ENCODE assay signal across 1 cellular context in the genomic region with DNA sequence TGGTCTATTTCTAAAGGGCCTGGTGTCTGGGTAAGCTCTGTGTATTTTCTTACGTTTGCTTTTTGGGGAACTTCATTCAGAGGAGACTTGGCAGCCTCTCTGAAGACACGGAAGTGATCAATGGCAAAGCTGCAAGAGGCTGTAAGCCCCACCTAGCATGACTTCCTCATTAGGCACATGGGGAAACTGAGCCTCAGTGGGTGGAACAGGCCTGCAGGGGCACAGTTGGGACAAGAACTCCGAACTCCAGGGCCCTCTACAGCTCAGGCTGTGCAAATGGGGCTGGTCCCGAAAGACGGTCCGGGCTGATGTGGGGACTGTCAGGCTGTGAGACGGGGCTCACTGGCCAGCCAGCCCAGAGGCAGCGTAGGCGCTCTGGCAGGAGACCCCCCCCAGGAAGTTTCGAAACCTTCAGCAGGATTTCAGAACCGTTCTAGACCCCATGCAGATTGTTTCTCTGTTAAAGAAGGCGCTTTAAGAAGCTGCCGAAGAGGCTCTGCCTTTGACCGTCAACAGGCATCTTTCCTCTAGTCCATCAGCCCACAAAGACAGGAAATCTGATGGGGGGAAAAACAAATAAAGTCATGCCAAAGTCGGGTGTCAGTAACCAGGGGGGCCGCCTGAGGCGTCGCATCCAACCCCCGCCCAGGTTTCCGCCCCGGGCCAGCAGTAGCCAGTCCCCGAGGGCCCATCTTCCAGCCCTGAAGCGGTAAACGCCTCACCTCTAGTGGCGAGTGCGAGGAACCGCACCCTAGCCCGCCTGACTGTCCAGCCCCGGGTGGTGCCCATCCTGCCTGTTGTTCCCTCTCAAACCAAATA.
TF ChIP-seq lines count a peak whose summit lies in the region.

No MANE protein-coding gene starts in this region.

TF ChIP-seq in HepG2, 621 proteins besides CTCF, POLR2A, EP300 and RAD21 (continued from another document):
- TF ChIP-seq, protein P1, sequence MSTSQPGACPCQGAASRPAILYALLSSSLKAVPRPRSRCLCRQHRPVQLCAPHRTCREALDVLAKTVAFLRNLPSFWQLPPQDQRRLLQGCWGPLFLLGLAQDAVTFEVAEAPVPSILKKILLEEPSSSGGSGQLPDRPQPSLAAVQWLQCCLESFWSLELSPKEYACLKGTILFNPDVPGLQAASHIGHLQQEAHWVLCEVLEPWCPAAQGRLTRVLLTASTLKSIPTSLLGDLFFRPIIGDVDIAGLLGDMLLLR (CRISPR knock-in tag; IDR thresholded peaks at IDR 0.05) = 0 out of 2 replicates have a peak, but pooled peaks have one; percentile 15
- TF ChIP-seq HNRNPL (IDR thresholded peaks at IDR 0.05; ENCODE audit: low read depth, low read length) = 0 out of 2 replicates have a peak, but pooled peaks have one; percentile 21
- TF ChIP-seq FOXK1 (CRISPR knock-in tag; IDR thresholded peaks at IDR 0.05; ENCODE audit: borderline replicate concordance, low read depth) = peak; percentile 13; the same call in 1 of the 2 replicates
- TF ChIP-seq SP4 (CRISPR knock-in tag; IDR thresholded peaks at IDR 0.05) = 0 out of 2 replicates have a peak, but pooled peaks have one; percentile 46
- TF ChIP-seq HHEX (CRISPR knock-in tag; IDR thresholded peaks at IDR 0.05) = no peak
- 0 out of 2 replicates have a peak, but pooled peaks have one; percentile 51 for TF ChIP-seq ZNF343 (CRISPR knock-in tag; IDR thresholded peaks at IDR 0.05)
- no peak for TF ChIP-seq YEATS2 (CRISPR knock-in tag; IDR thresholded peaks at IDR 0.05; ENCODE audit: borderline replicate concordance)
- TF ChIP-seq CCDC6 (CRISPR knock-in tag; IDR thresholded peaks at IDR 0.05) = no peak
- TF ChIP-seq ZNF501 (CRISPR knock-in tag; IDR thresholded peaks at IDR 0.05) = no peak
- TF ChIP-seq IKZF5 (CRISPR knock-in tag; IDR thresholded peaks at IDR 0.05) = peak; percentile 36; the same call in 1 of the 2 replicates
- TF ChIP-seq, protein P2, sequence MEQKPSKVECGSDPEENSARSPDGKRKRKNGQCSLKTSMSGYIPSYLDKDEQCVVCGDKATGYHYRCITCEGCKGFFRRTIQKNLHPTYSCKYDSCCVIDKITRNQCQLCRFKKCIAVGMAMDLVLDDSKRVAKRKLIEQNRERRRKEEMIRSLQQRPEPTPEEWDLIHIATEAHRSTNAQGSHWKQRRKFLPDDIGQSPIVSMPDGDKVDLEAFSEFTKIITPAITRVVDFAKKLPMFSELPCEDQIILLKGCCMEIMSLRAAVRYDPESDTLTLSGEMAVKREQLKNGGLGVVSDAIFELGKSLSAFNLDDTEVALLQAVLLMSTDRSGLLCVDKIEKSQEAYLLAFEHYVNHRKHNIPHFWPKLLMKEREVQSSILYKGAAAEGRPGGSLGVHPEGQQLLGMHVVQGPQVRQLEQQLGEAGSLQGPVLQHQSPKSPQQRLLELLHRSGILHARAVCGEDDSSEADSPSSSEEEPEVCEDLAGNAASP (CRISPR knock-in tag; IDR thresholded peaks at IDR 0.05; ENCODE audit: borderline replicate concordance) = peak; percentile 56; the same call in 1 of the 2 replicates
- TF ChIP-seq SP1 (IDR thresholded peaks at IDR 0.05) = no peak
- peak; percentile 22; the same call in 1 of the 2 replicates for TF ChIP-seq SP1 (CRISPR knock-in tag; IDR thresholded peaks at IDR 0.05)
- peak; percentile 46; the same call in 1 of the 2 replicates for TF ChIP-seq CBFB (CRISPR knock-in tag; IDR thresholded peaks at IDR 0.05)
- peak; percentile 45; the same call in 1 of the 2 replicates for TF ChIP-seq ARID5B (CRISPR knock-in tag; IDR thresholded peaks at IDR 0.05)
- peak; percentile 46; the same call in 1 of the 2 replicates for TF ChIP-seq MXD3 (CRISPR knock-in tag; IDR thresholded peaks at IDR 0.05)
- peak; percentile 36 to 71; a peak in 3 of 4 replicates for TF ChIP-seq HMGXB4 (CRISPR knock-in tag; IDR thresholded peaks at IDR 0.05; ENCODE audit: borderline replicate concordance in 1 of 2, low read depth in 1 of 2)
- TF ChIP-seq, protein P3, sequence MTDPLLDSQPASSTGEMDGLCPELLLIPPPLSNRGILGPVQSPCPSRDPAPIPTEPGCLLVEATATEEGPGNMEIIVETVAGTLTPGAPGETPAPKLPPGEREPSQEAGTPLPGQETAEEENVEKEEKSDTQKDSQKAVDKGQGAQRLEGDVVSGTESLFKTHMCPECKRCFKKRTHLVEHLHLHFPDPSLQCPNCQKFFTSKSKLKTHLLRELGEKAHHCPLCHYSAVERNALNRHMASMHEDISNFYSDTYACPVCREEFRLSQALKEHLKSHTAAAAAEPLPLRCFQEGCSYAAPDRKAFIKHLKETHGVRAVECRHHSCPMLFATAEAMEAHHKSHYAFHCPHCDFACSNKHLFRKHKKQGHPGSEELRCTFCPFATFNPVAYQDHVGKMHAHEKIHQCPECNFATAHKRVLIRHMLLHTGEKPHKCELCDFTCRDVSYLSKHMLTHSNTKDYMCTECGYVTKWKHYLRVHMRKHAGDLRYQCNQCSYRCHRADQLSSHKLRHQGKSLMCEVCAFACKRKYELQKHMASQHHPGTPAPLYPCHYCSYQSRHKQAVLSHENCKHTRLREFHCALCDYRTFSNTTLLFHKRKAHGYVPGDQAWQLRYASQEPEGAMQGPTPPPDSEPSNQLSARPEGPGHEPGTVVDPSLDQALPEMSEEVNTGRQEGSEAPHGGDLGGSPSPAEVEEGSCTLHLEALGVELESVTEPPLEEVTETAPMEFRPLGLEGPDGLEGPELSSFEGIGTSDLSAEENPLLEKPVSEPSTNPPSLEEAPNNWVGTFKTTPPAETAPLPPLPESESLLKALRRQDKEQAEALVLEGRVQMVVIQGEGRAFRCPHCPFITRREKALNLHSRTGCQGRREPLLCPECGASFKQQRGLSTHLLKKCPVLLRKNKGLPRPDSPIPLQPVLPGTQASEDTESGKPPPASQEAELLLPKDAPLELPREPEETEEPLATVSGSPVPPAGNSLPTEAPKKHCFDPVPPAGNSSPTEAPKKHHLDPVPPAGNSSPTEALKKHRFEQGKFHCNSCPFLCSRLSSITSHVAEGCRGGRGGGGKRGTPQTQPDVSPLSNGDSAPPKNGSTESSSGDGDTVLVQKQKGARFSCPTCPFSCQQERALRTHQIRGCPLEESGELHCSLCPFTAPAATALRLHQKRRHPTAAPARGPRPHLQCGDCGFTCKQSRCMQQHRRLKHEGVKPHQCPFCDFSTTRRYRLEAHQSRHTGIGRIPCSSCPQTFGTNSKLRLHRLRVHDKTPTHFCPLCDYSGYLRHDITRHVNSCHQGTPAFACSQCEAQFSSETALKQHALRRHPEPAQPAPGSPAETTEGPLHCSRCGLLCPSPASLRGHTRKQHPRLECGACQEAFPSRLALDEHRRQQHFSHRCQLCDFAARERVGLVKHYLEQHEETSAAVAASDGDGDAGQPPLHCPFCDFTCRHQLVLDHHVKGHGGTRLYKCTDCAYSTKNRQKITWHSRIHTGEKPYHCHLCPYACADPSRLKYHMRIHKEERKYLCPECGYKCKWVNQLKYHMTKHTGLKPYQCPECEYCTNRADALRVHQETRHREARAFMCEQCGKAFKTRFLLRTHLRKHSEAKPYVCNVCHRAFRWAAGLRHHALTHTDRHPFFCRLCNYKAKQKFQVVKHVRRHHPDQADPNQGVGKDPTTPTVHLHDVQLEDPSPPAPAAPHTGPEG (CRISPR knock-in tag; IDR thresholded peaks at IDR 0.05) = no peak
- TF ChIP-seq KAT8 (CRISPR knock-in tag; IDR thresholded peaks at IDR 0.05) = no peak
- TF ChIP-seq ZFYVE20 (CRISPR knock-in tag; IDR thresholded peaks at IDR 0.05; ENCODE audit: borderline replicate concordance, low read depth) = 0 out of 2 replicates have a peak, but pooled peaks have one; percentile 21
- no peak for TF ChIP-seq SOX6 (IDR thresholded peaks at IDR 0.05)
- TF ChIP-seq SOX6 (CRISPR knock-in tag; IDR thresholded peaks at IDR 0.05) = peak; percentile 41; the same call in 1 of the 2 replicates
- 0 out of 2 replicates have a peak, but pooled peaks have one; percentile 11 for TF ChIP-seq HIVEP1 (CRISPR knock-in tag; IDR thresholded peaks at IDR 0.05)
- TF ChIP-seq FUBP1 (CRISPR knock-in tag; IDR thresholded peaks at IDR 0.05; ENCODE audit: borderline replicate concordance) = no peak
- no peak for TF ChIP-seq CBX1 (IDR thresholded peaks at IDR 0.05; ENCODE audit: low read depth)
- 0 out of 2 replicates have a peak, but pooled peaks have one; percentile 28 for TF ChIP-seq SALL1 (CRISPR knock-in tag; IDR thresholded peaks at IDR 0.05)
- no peak for TF ChIP-seq TCF12 (IDR thresholded peaks at IDR 0.05)
- TF ChIP-seq TCF12 (CRISPR knock-in tag; IDR thresholded peaks at IDR 0.05) = no peak
- TF ChIP-seq, protein P4, sequence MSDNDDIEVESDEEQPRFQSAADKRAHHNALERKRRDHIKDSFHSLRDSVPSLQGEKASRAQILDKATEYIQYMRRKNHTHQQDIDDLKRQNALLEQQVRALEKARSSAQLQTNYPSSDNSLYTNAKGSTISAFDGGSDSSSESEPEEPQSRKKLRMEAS (IDR thresholded peaks at IDR 0.05) = peak; percentile 18; the same call in 1 of the 2 replicates
- peak; percentile 53; the same call in 1 of the 2 replicates for TF ChIP-seq ZNF331 (CRISPR knock-in tag; IDR thresholded peaks at IDR 0.05)
- peak; percentile 37; the same call in 1 of the 2 replicates for TF ChIP-seq HOXA3 (CRISPR knock-in tag; IDR thresholded peaks at IDR 0.05)
- no peak for TF ChIP-seq ZNF678 (CRISPR knock-in tag; IDR thresholded peaks at IDR 0.05)
- TF ChIP-seq RXRB (CRISPR knock-in tag; IDR thresholded peaks at IDR 0.05; ENCODE audit: borderline replicate concordance) = 0 out of 2 replicates have a peak, but pooled peaks have one; percentile 16
